Comparison of ENCODE assay signal across 8 cellular contexts in genomic region chr15:99507732-99508571, GRCh38. TPM values are rescaled to one million over a fixed set of nuclear protein-coding genes. Genes with fewer than 3 reads are reported as not detected.
DNase-seq lines count a peak whose midpoint lies in the region; ATAC-seq and TF ChIP-seq lines count a peak whose summit lies in the region.

No MANE protein-coding gene starts in this region.

- no peaks in the 10 kb centered on the region for H3K27me3 Mint-ChIP-seq in stimulated activated memory B cell treated with anti-CD40 and anti-IgM and Interleukin-4, amounts not matched to agents 10 μg/mL and 1 μg/mL and 100 μg/mL, for 72 hours

- ATAC-seq in stimulated activated memory B cell treated with anti-CD40 and anti-IgM and Interleukin-4, amounts not matched to agents 10 μg/mL and 1 μg/mL and 100 μg/mL, for 72 hours: peak; percentile 3

- H3K36me3 Mint-ChIP-seq in stimulated activated memory B cell treated with anti-CD40 and anti-IgM and Interleukin-4, amounts not matched to agents 10 μg/mL and 1 μg/mL and 100 μg/mL, for 72 hours: peaks cover 7% of the 10 kb centered on the region

- H3K4me3 ChIP-seq in fibroblast of villous mesenchyme (ENCODE audit: low read depth, low read length): no peak overlapping the region

- H3K27ac Mint-ChIP-seq in stimulated activated memory B cell treated with anti-CD40 and anti-IgM and Interleukin-4, amounts not matched to agents 10 μg/mL and 1 μg/mL and 100 μg/mL, for 72 hours: peak overlapping the region; percentile 99

- peak; percentile 1 for TF ChIP-seq CTCF in fibroblast of villous mesenchyme (IDR thresholded peaks at IDR 0.05; ENCODE audit: insufficient read depth, low read depth, low read length)

- peaks cover 98% of the 10 kb centered on the region for H3K4me1 Mint-ChIP-seq in stimulated activated memory B cell treated with anti-CD40 and anti-IgM and Interleukin-4, amounts not matched to agents 10 μg/mL and 1 μg/mL and 100 μg/mL, for 72 hours

- peak overlapping the region; percentile 48 for H3K4me3 Mint-ChIP-seq in stimulated activated memory B cell treated with anti-CD40 and anti-IgM and Interleukin-4, amounts not matched to agents 10 μg/mL and 1 μg/mL and 100 μg/mL, for 72 hours

- peak; percentile 5 for DNase-seq in NCI-H1092 treated with DMSO at 0.1 percent for 48 hours (lab: John Stamatoyannopoulos, UW)
- DNase-seq in NCI-H1092 (lab: John Stamatoyannopoulos, UW): no peak
- DNase-seq in NCI-H226: peak; percentile 65
- DNase-seq in fibroblast of villous mesenchyme (ENCODE audit: low read depth): peak; percentile 91
- DNase-seq in stimulated activated CD4-positive, alpha-beta T cell treated with anti-CD3 and anti-CD28 coated beads, Interleukin-4, amount 100 ng/mL, for 1 hour: no peak
- DNase-seq in mesenteric fat pad (ENCODE audit: low spot score): no peak
- no peak for DNase-seq in NCI-H2107 treated with DMSO at 0.1 percent for 48 hours (lab: John Stamatoyannopoulos, UW; ENCODE audit: unreplicated experiment)

- peaks cover 4% of the 10 kb centered on the region for H3K9me3 Mint-ChIP-seq in stimulated activated memory B cell treated with anti-CD40 and anti-IgM and Interleukin-4, amounts not matched to agents 10 μg/mL and 1 μg/mL and 100 μg/mL, for 72 hours

RNA-seq across cellular contexts. Expression of gene MEF2A, which starts 57.8 kb away (rescaled TPM):
- total RNA-seq in fibroblast of villous mesenchyme (28.1 and 38.7 TPM in 2 replicates), mesenteric fat pad (68.0 TPM)

Comparison
In these comparisons a context has a peak if more than half of its experiments do, and no peak if none do; other contexts are left out.
1. DNase-seq: peak in NCI-H1092 treated with DMSO at 0.1 percent for 48 hours (single experiment), NCI-H226 (single experiment) and fibroblast of villous mesenchyme (single experiment); none in NCI-H1092 (single experiment), stimulated activated CD4-positive, alpha-beta T cell treated with anti-CD3 and anti-CD28 coated beads, Interleukin-4, amount 100 ng/mL, for 1 hour (single experiment), mesenteric fat pad (single experiment) and NCI-H2107 treated with DMSO at 0.1 percent for 48 hours (single experiment).